ENCODE assay signal across 1 cellular context in the genomic region with DNA sequence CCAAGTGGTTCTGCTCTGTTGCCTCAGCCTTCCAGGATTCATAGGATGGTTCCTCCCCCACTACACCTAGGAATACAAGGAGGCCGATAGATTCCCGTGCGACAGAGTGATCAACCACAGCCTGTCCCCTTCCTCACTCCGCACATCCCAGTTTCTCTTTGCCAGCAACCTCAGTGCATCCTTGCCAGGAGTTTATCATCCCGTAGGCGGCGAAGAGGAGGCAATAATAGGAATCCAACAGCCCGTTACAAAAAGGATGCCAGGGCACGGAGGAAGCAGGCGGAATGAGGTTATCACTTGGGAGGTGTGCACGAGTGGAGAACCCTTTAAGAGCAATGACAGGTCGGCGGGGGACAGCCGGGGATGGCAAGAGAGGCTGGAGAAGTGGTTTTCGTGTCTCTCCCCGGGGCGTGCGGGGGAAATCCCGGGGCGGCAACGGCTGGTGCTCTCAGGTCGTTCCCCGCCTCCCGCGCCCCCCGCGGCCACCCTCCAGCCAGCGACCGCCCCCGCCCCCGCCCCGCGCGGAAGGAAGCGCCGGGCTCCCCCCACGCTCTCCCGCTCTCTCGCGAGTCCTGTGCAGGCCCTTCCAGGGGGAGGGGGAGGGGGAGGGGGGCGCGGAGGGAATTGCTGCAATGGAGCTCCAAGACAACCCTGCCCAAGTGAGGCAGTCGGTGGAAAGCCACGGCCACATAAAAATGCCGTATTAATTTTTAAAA.
A peak's percentile ranks its signal among the peaks of the same experiment; 100 is the strongest.
TF ChIP-seq lines count a peak whose summit lies in the region.

No MANE protein-coding gene starts in this region.

TF ChIP-seq in SK-N-SH, 30 proteins besides CTCF, POLR2A, EP300 and RAD21 (continued from another document):
- TF ChIP-seq, protein P1, sequence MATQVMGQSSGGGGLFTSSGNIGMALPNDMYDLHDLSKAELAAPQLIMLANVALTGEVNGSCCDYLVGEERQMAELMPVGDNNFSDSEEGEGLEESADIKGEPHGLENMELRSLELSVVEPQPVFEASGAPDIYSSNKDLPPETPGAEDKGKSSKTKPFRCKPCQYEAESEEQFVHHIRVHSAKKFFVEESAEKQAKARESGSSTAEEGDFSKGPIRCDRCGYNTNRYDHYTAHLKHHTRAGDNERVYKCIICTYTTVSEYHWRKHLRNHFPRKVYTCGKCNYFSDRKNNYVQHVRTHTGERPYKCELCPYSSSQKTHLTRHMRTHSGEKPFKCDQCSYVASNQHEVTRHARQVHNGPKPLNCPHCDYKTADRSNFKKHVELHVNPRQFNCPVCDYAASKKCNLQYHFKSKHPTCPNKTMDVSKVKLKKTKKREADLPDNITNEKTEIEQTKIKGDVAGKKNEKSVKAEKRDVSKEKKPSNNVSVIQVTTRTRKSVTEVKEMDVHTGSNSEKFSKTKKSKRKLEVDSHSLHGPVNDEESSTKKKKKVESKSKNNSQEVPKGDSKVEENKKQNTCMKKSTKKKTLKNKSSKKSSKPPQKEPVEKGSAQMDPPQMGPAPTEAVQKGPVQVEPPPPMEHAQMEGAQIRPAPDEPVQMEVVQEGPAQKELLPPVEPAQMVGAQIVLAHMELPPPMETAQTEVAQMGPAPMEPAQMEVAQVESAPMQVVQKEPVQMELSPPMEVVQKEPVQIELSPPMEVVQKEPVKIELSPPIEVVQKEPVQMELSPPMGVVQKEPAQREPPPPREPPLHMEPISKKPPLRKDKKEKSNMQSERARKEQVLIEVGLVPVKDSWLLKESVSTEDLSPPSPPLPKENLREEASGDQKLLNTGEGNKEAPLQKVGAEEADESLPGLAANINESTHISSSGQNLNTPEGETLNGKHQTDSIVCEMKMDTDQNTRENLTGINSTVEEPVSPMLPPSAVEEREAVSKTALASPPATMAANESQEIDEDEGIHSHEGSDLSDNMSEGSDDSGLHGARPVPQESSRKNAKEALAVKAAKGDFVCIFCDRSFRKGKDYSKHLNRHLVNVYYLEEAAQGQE (IDR thresholded peaks at IDR 0.05; ENCODE audit: low read depth, low read length), result no peak
- TF ChIP-seq SIN3A (IDR thresholded peaks at IDR 0.05; ENCODE audit: borderline replicate concordance, low read depth, low read length) (peak; percentile 10; the same call in 1 of the 2 replicates), MXI1 (IDR thresholded peaks at IDR 0.05; ENCODE audit: low read depth, low read length) (peak; percentile 2; the same call in 1 of the 2 replicates), RFX5 (IDR thresholded peaks at IDR 0.05; ENCODE audit: low read length) (no peak), TAF1 (IDR thresholded peaks at IDR 0.05; ENCODE audit: borderline replicate concordance, low read depth, low read length) (no peak), NFIC (IDR thresholded peaks at IDR 0.05; ENCODE audit: borderline replicate concordance) (no peak), FOSL2 (IDR thresholded peaks at IDR 0.05; ENCODE audit: borderline replicate concordance, low read depth) (no peak), RCOR1 (IDR thresholded peaks at IDR 0.05; ENCODE audit: low read length) (no peak)
- TF ChIP-seq, protein P2, sequence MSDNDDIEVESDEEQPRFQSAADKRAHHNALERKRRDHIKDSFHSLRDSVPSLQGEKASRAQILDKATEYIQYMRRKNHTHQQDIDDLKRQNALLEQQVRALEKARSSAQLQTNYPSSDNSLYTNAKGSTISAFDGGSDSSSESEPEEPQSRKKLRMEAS (IDR thresholded peaks at IDR 0.05; ENCODE audit: low read depth), result peak; percentile 28; the same call in 1 of the 2 replicates
- TF ChIP-seq, protein P3, sequence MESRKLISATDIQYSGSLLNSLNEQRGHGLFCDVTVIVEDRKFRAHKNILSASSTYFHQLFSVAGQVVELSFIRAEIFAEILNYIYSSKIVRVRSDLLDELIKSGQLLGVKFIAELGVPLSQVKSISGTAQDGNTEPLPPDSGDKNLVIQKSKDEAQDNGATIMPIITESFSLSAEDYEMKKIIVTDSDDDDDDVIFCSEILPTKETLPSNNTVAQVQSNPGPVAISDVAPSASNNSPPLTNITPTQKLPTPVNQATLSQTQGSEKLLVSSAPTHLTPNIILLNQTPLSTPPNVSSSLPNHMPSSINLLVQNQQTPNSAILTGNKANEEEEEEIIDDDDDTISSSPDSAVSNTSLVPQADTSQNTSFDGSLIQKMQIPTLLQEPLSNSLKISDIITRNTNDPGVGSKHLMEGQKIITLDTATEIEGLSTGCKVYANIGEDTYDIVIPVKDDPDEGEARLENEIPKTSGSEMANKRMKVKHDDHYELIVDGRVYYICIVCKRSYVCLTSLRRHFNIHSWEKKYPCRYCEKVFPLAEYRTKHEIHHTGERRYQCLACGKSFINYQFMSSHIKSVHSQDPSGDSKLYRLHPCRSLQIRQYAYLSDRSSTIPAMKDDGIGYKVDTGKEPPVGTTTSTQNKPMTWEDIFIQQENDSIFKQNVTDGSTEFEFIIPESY (IDR thresholded peaks at IDR 0.05; ENCODE audit: borderline replicate concordance, low read depth), result peak; percentile 88; the same call in 1 of the 2 replicates
